8 cellular contexts compared by ENCODE assay signal in genomic region chr11:71813481-71814355, GRCh38. TPM values are rescaled to one million over a fixed set of nuclear protein-coding genes. Genes with fewer than 3 reads are reported as not detected.
DNase-seq lines count a peak whose midpoint lies in the region; ATAC-seq and TF ChIP-seq lines count a peak whose summit lies in the region.
"Not testable (repeated sequence)": the region's sequence is repeated elsewhere in the genome, so short reads cannot be mapped to it uniquely, and the experiment has no call there.

No MANE protein-coding gene starts in this region.

- TF ChIP-seq CTCF in CD8-positive, alpha-beta T cell (IDR thresholded peaks at IDR 0.05), result peak; percentile 73
- peak; percentile 85 for TF ChIP-seq CTCF in HFFc6 (IDR thresholded peaks at IDR 0.05)
- TF ChIP-seq CTCF in activated B cell treated with CpG ODN at 0.5 μM for 24 hours (IDR thresholded peaks at IDR 0.05), result not testable (repeated sequence)
- TF ChIP-seq CTCF in cardiac muscle cell (IDR thresholded peaks at IDR 0.05; ENCODE audit: low read depth, low read length), result peak; percentile 74
- TF ChIP-seq CTCF in neural progenitor cell (IDR thresholded peaks at IDR 0.05), result peak; percentile 58

- peak overlapping the region; percentile 74 for H3K4me2 ChIP-seq in neural progenitor cell

- H3K9me3 ChIP-seq in CD8-positive, alpha-beta T cell (ENCODE audit: low read length); cardiac muscle cell (ENCODE audit: low read depth); neural progenitor cell (ENCODE audit: low read depth): not testable (repeated sequence)

- not testable (repeated sequence) for H2AFZ ChIP-seq in neural progenitor cell (replicated peaks)

- peak overlapping the region; percentile 92 for H3K27ac Mint-ChIP-seq in CD8-positive, alpha-beta T cell
- H3K27ac Mint-ChIP-seq in HFFc6, result peak overlapping the region; percentile 64; the same call in 1 of the 2 replicates
- peak overlapping the region; percentile 78 for H3K27ac Mint-ChIP-seq in activated B cell treated with CpG ODN at 0.5 μM for 24 hours
- H3K27ac Mint-ChIP-seq in neural progenitor cell, result peak overlapping the region; percentile 30

- not testable (repeated sequence) for H3F3A ChIP-seq in neural progenitor cell (ENCODE audit: low read depth)

- H4K20me1 ChIP-seq in neural progenitor cell (ENCODE audit: low read depth), result not testable (repeated sequence)

- intact Hi-C loops in CD8-positive, alpha-beta T cell (cut with DNase I, micrococcal nuclease), result loop anchor here (1.0 to 5.0 kb wide), 4 partner anchors 13 to 619 kb away; partner anchors contain the start of gene CLPB (in 1 of the 2)
- intact Hi-C loops in activated B cell treated with CpG ODN at 0.5 μM for 24 hours (cut with micrococcal nuclease), result loop anchor here (1.0 kb wide), 1 partner anchor 21 kb away; no protein-coding TSS in a partner anchor

- not testable (repeated sequence) for H3K79me2 ChIP-seq in neural progenitor cell (ENCODE audit: low read depth)

- peak; percentile 94 for ATAC-seq in CD8-positive, alpha-beta T cell
- peak; percentile 79 for ATAC-seq in activated B cell treated with CpG ODN at 0.5 μM for 24 hours (ENCODE audit: low read depth)

- H3K36me3 Mint-ChIP-seq in CD8-positive, alpha-beta T cell; HFFc6 (ENCODE audit: low read depth); activated B cell treated with CpG ODN at 0.5 μM for 24 hours (ENCODE audit: low read depth); neural progenitor cell: not testable (repeated sequence)

- not testable (repeated sequence) for H3K9me3 Mint-ChIP-seq in CD8-positive, alpha-beta T cell; HFFc6; activated B cell treated with CpG ODN at 0.5 μM for 24 hours; neural progenitor cell

- peak overlapping the region; percentile 70 for H3K27ac ChIP-seq in CD8-positive, alpha-beta T cell (ENCODE audit: low read depth, low read length)
- H3K27ac ChIP-seq in cardiac muscle cell, neural progenitor cell: not testable (repeated sequence)

- POLR2A ChIA-PET in CD8-positive, alpha-beta T cell (lab: Charles Lee), result not testable (repeated sequence)
- POLR2A ChIA-PET in activated B cell treated with CpG ODN at 0.5 μM for 24 hours (lab: Charles Lee), result interaction anchor here (1.1 to 1.2 kb wide), 2 partner anchors 13 to 226 kb away, joined by 3 to 4 read pairs; no protein-coding TSS in a partner anchor

- not testable (repeated sequence) for H3K4me1 Mint-ChIP-seq in CD8-positive, alpha-beta T cell (ENCODE audit: low read depth); activated B cell treated with CpG ODN at 0.5 μM for 24 hours; neural progenitor cell
- peaks cover 12% of the 10 kb centered on the region for H3K4me1 Mint-ChIP-seq in HFFc6 (ENCODE audit: low read depth)

- H3K27me3 ChIP-seq in CD8-positive, alpha-beta T cell (ENCODE audit: insufficient read depth, low read length); cardiac muscle cell; neural progenitor cell: not testable (repeated sequence)

- H3K4me3 Mint-ChIP-seq in CD8-positive, alpha-beta T cell, result peak overlapping the region; percentile 83
- H3K4me3 Mint-ChIP-seq in HFFc6 (peak overlapping the region; percentile 84), activated B cell treated with CpG ODN at 0.5 μM for 24 hours (peak overlapping the region; percentile 87), neural progenitor cell (peak overlapping the region; percentile 84)

- H3K36me3 ChIP-seq in CD8-positive, alpha-beta T cell (ENCODE audit: insufficient read depth, low read length); cardiac muscle cell; neural progenitor cell: not testable (repeated sequence)

- not testable (repeated sequence) for H3K9ac ChIP-seq in neural progenitor cell

- H3K4me3 ChIP-seq in CD8-positive, alpha-beta T cell (ENCODE audit: low read depth, low read length), result peak overlapping the region; percentile 50
- H3K4me3 ChIP-seq in cardiac muscle cell (peak overlapping the region; percentile 36), neural progenitor cell (peak overlapping the region; percentile 45)

- not testable (repeated sequence) for H3K27me3 Mint-ChIP-seq in CD8-positive, alpha-beta T cell (ENCODE audit: low read depth); HFFc6 (ENCODE audit: insufficient read depth); activated B cell treated with CpG ODN at 0.5 μM for 24 hours; neural progenitor cell (ENCODE audit: insufficient read depth, low read depth)

- peak; percentile 61 to 88 (median 80) for DNase-seq in CD8-positive, alpha-beta T cell
- DNase-seq in HFFc6, result peak; percentile 59
- peak; percentile 36 for DNase-seq in NCI-H510A treated with DMSO at 0.1 percent for 48 hours (lab: John Stamatoyannopoulos, UW)
- DNase-seq in activated B cell treated with CpG ODN at 0.5 μM for 24 hours, result peak; percentile 77
- DNase-seq in astrocyte of the hippocampus (ENCODE audit: low read depth, low spot score), result peak; percentile 86
- DNase-seq in cardiac muscle cell (ENCODE audit: low read depth in 1 of 2, low spot score in 1 of 2), result peak; percentile 77 to 86
- DNase-seq in neural progenitor cell (ENCODE audit: low spot score), result peak; percentile 92
- peak; percentile 70 for DNase-seq in stimulated activated CD8-positive, alpha-beta memory T cell treated with anti-CD3 and anti-CD28 coated beads, Interleukin-4, amount 100 ng/mL, for 24 hours (ENCODE audit: low read depth)

- H3K4me1 ChIP-seq in CD8-positive, alpha-beta T cell (ENCODE audit: insufficient read depth, low read length); cardiac muscle cell (ENCODE audit: low read depth); neural progenitor cell: not testable (repeated sequence)

- CTCF ChIA-PET in CD8-positive, alpha-beta T cell (lab: Charles Lee), result interaction anchor here (0.9 to 1.6 kb wide), 4 partner anchors 11 to 33 kb away, joined by 3 to 7 read pairs (median 3); no protein-coding TSS in a partner anchor
- CTCF ChIA-PET in activated B cell treated with CpG ODN at 0.5 μM for 24 hours (lab: Charles Lee), result interaction anchor here (0.7 to 2.8 kb wide), 3 partner anchors 12 to 119 kb away, joined by 3 to 12 read pairs (median 9); no protein-coding TSS in a partner anchor

RNA-seq across cellular contexts. Expression of gene DEFB108B, which starts 19.3 kb away (rescaled TPM):
- total RNA-seq in CD8-positive, alpha-beta T cell, result not detected
- not detected for total RNA-seq in HFFc6 (2021; fragmentation: NEBNext Ultra II Directional; extraction: Animal tissue kit (Norgen Biotek cat#: 25700))
- total RNA-seq in activated B cell treated with CpG ODN at 0.5 μM for 24 hours, result not detected in 2 replicates
- not detected in 2 replicates for total RNA-seq in cardiac muscle cell
- 0.41 TPM in 1 of 2 replicates, not detected in the other for polyA plus RNA-seq in cardiac muscle cell
- not detected in 2 replicates for total RNA-seq in neural progenitor cell (ENCODE audit: low replicate concordance)

Comparison
In these comparisons a context has a peak if more than half of its experiments do, and no peak if none do; other contexts are left out.
1. DNase-seq: peak in every context shown above with its lines; median percentile 92 in neural progenitor cell; 86 in astrocyte of the hippocampus; 82 in cardiac muscle cell; 80 in CD8-positive, alpha-beta T cell; 77 in activated B cell treated with CpG ODN at 0.5 μM for 24 hours; 70 in stimulated activated CD8-positive, alpha-beta memory T cell treated with anti-CD3 and anti-CD28 coated beads, Interleukin-4, amount 100 ng/mL, for 24 hours; 59 in HFFc6; 36 in NCI-H510A treated with DMSO at 0.1 percent for 48 hours.
2. H3K27ac Mint-ChIP-seq: peak in every context shown above with its lines; median percentile 92 in CD8-positive, alpha-beta T cell; 78 in activated B cell treated with CpG ODN at 0.5 μM for 24 hours; 64 in HFFc6; 30 in neural progenitor cell.